Comparison of ENCODE assay signal across 14 cellular contexts in genomic region chr6:135195522-135195921, GRCh38. TPM values are rescaled to one million over a fixed set of nuclear protein-coding genes. Genes with fewer than 3 reads are reported as not detected.
A peak's percentile ranks its signal among the peaks of the same experiment; 100 is the strongest.
DNase-seq lines count a peak whose midpoint lies in the region; ATAC-seq and TF ChIP-seq lines count a peak whose summit lies in the region.
"Had no signal": no experiment of that assay in that cellular context is flagged by ENCODE, and none has a peak within 500 bp of the region (broad histone marks: within the 10 kb centered on the region; RNA-seq: fewer than 3 reads in every experiment).

No MANE protein-coding gene starts in this region.

- no peaks in the 10 kb centered on the region for H3K27me3 Mint-ChIP-seq in activated naive CD4-positive, alpha-beta T cell treated with anti-CD3 and anti-CD28 coated beads, Interleukin-2, amount 50 U/mL, for 24 hours
- no peaks in the 10 kb centered on the region for H3K27me3 Mint-ChIP-seq in activated naive CD4-positive, alpha-beta T cell treated with anti-CD3 and anti-CD28 coated beads, Interleukin-2, amount 10 ng/mL, durations not matched to agents 7 days and 5 days
- H3K27me3 Mint-ChIP-seq in activated CD8-positive, alpha-beta T cell treated with anti-CD3 and anti-CD28 coated beads, Interleukin-2, amount 10 ng/mL, durations not matched to agents 7 days and 5 days (ENCODE audit: low read depth), result no peaks in the 10 kb centered on the region

- ATAC-seq in activated CD8-positive, alpha-beta T cell treated with anti-CD3 and anti-CD28 coated beads, Interleukin-2, amount 10 ng/mL, durations not matched to agents 7 days and 5 days, result no peak
- ATAC-seq in upper lobe of right lung, result peak; percentile 63

- H3K36me3 ChIP-seq in upper lobe of right lung, result no peaks in the 10 kb centered on the region
- H3K36me3 ChIP-seq: tibial nerve had no signal

- no peak for DNase-seq in activated naive CD4-positive, alpha-beta T cell treated with anti-CD3 and anti-CD28 coated beads, Interleukin-2, amount 10 ng/mL, durations not matched to agents 7 days and 5 days
- DNase-seq in NB4 (ENCODE audit: low read depth) (peak; percentile 98), upper lobe of right lung (no peak), SK-N-DZ (ENCODE audit: low spot score) (no peak), HCEC 1CT (no peak), cardiac septum (ENCODE audit: low spot score) (no peak)
- no peak for DNase-seq in activated CD8-positive, alpha-beta T cell treated with anti-CD3 and anti-CD28 coated beads, Interleukin-2, amount 10 ng/mL, durations not matched to agents 7 days and 5 days
- DNase-seq: activated CD4-positive, alpha-beta T cell treated with anti-CD3 and anti-CD28 coated beads for 48 hours; NCI-H1048; stimulated activated CD4-positive, alpha-beta T cell treated with anti-CD3 and anti-CD28 coated beads, Interleukin-4, amount 100 ng/mL, for 24 hours had no signal

- no peak for TF ChIP-seq CTCF in NB4 (IDR thresholded peaks at IDR 0.05; ENCODE audit: low read depth, low read length)
- TF ChIP-seq CTCF in upper lobe of right lung (IDR thresholded peaks at IDR 0.05), result no peak

- TF ChIP-seq POLR2A in NB4 (IDR thresholded peaks at IDR 0.05; ENCODE audit: extremely low read depth, insufficient read length), result no peak

- no peaks in the 10 kb centered on the region for H3K27me3 ChIP-seq in upper lobe of right lung
- H3K27me3 ChIP-seq: tibial nerve had no signal

- peak overlapping the region; percentile 55 for H3K4me3 ChIP-seq in NB4 (ENCODE audit: low read depth, low read length)
- no peak overlapping the region for H3K4me3 ChIP-seq in upper lobe of right lung
- H3K4me3 ChIP-seq: coronary artery, tibial nerve had no signal

- peak overlapping the region; percentile 6 for H3K4me3 Mint-ChIP-seq in activated naive CD4-positive, alpha-beta T cell treated with anti-CD3 and anti-CD28 coated beads, Interleukin-2, amount 50 U/mL, for 24 hours
- H3K4me3 Mint-ChIP-seq in activated naive CD4-positive, alpha-beta T cell treated with anti-CD3 and anti-CD28 coated beads, Interleukin-2, amount 10 ng/mL, durations not matched to agents 7 days and 5 days, result no peak overlapping the region
- no peak overlapping the region for H3K4me3 Mint-ChIP-seq in activated CD8-positive, alpha-beta T cell treated with anti-CD3 and anti-CD28 coated beads, Interleukin-2, amount 10 ng/mL, durations not matched to agents 7 days and 5 days

- H3K4me1 Mint-ChIP-seq in activated naive CD4-positive, alpha-beta T cell treated with anti-CD3 and anti-CD28 coated beads, Interleukin-2, amount 50 U/mL, for 24 hours, result peaks cover 24% of the 10 kb centered on the region
- H3K4me1 Mint-ChIP-seq in activated naive CD4-positive, alpha-beta T cell treated with anti-CD3 and anti-CD28 coated beads, Interleukin-2, amount 10 ng/mL, durations not matched to agents 7 days and 5 days, result peaks cover 21% of the 10 kb centered on the region
- peaks cover 25% of the 10 kb centered on the region for H3K4me1 Mint-ChIP-seq in activated CD8-positive, alpha-beta T cell treated with anti-CD3 and anti-CD28 coated beads, Interleukin-2, amount 10 ng/mL, durations not matched to agents 7 days and 5 days (ENCODE audit: low read depth)

- peaks cover 40% of the 10 kb centered on the region for H3K36me3 Mint-ChIP-seq in activated naive CD4-positive, alpha-beta T cell treated with anti-CD3 and anti-CD28 coated beads, Interleukin-2, amount 50 U/mL, for 24 hours
- peaks cover 49% of the 10 kb centered on the region for H3K36me3 Mint-ChIP-seq in activated naive CD4-positive, alpha-beta T cell treated with anti-CD3 and anti-CD28 coated beads, Interleukin-2, amount 10 ng/mL, durations not matched to agents 7 days and 5 days
- peaks cover 64% of the 10 kb centered on the region for H3K36me3 Mint-ChIP-seq in activated CD8-positive, alpha-beta T cell treated with anti-CD3 and anti-CD28 coated beads, Interleukin-2, amount 10 ng/mL, durations not matched to agents 7 days and 5 days (ENCODE audit: low read depth)

- H3K4me1 ChIP-seq in upper lobe of right lung, result no peaks in the 10 kb centered on the region
- H3K4me1 ChIP-seq: tibial nerve had no signal

- no peak overlapping the region for H3K27ac Mint-ChIP-seq in activated naive CD4-positive, alpha-beta T cell treated with anti-CD3 and anti-CD28 coated beads, Interleukin-2, amount 50 U/mL, for 24 hours
- no peak overlapping the region for H3K27ac Mint-ChIP-seq in activated naive CD4-positive, alpha-beta T cell treated with anti-CD3 and anti-CD28 coated beads, Interleukin-2, amount 10 ng/mL, durations not matched to agents 7 days and 5 days
- H3K27ac Mint-ChIP-seq in activated CD8-positive, alpha-beta T cell treated with anti-CD3 and anti-CD28 coated beads, Interleukin-2, amount 10 ng/mL, durations not matched to agents 7 days and 5 days, result peak overlapping the region; percentile 55

- H3K9me3 Mint-ChIP-seq in activated naive CD4-positive, alpha-beta T cell treated with anti-CD3 and anti-CD28 coated beads, Interleukin-2, amount 50 U/mL, for 24 hours, result no peaks in the 10 kb centered on the region
- H3K9me3 Mint-ChIP-seq in activated naive CD4-positive, alpha-beta T cell treated with anti-CD3 and anti-CD28 coated beads, Interleukin-2, amount 10 ng/mL, durations not matched to agents 7 days and 5 days, result no peaks in the 10 kb centered on the region
- H3K9me3 Mint-ChIP-seq in activated CD8-positive, alpha-beta T cell treated with anti-CD3 and anti-CD28 coated beads, Interleukin-2, amount 10 ng/mL, durations not matched to agents 7 days and 5 days (ENCODE audit: insufficient read depth), result no peaks in the 10 kb centered on the region

- intact Hi-C loops in upper lobe of right lung (cut with DNase I) (no loop called here), cardiac septum (cut with DNase I) (no loop called here)

- POLR2A ChIA-PET in activated CD8-positive, alpha-beta T cell treated with anti-CD3 and anti-CD28 coated beads, Interleukin-2, amount 10 ng/mL, durations not matched to agents 7 days and 5 days (lab: Charles Lee), result interaction anchor here (0.6 kb wide), 1 partner anchor 249 kb away, joined by 4 read pairs; no protein-coding TSS in a partner anchor

- CTCF ChIA-PET in activated naive CD4-positive, alpha-beta T cell treated with anti-CD3 and anti-CD28 coated beads, Interleukin-2, amount 10 ng/mL, durations not matched to agents 7 days and 5 days (lab: Charles Lee), result interaction anchor here (1.0 to 1.6 kb wide), 6 partner anchors 10 to 66 kb away, joined by 3 to 4 read pairs (median 3); no protein-coding TSS in a partner anchor
- CTCF ChIA-PET in activated CD8-positive, alpha-beta T cell treated with anti-CD3 and anti-CD28 coated beads, Interleukin-2, amount 10 ng/mL, durations not matched to agents 7 days and 5 days (lab: Charles Lee), result interaction anchor here (1.5 kb wide), 1 partner anchor 51 kb away, joined by 4 read pairs; no protein-coding TSS in a partner anchor

- H3K9me3 ChIP-seq in upper lobe of right lung, result no peaks in the 10 kb centered on the region
- H3K9me3 ChIP-seq: tibial nerve had no signal

- H3K27ac ChIP-seq in upper lobe of right lung, result no peak overlapping the region
- H3K27ac ChIP-seq: coronary artery, tibial nerve had no signal

RNA-seq across cellular contexts. Expression of gene MYB, which starts 14.4 kb away (rescaled TPM):
- total RNA-seq in activated CD8-positive, alpha-beta T cell treated with anti-CD3 and anti-CD28 coated beads, Interleukin-2, amount 10 ng/mL, durations not matched to agents 7 days and 5 days, result 1 to 10 TPM; 7.5 to 8.2 TPM
- total RNA-seq in upper lobe of right lung (2.0 TPM), cardiac septum (0.24 TPM)
- polyA plus RNA-seq in SK-N-DZ (2014; cell fraction: cytosol; rRNA removed), result 6.8 and 7.2 TPM in 2 replicates
- polyA plus RNA-seq in SK-N-DZ (2014; cell fraction: nucleus; rRNA removed), result 6.3 and 7.1 TPM in 2 replicates
- total RNA-seq: astrocyte had no signal
